8 cellular contexts compared by ENCODE assay signal in the genomic region with DNA sequence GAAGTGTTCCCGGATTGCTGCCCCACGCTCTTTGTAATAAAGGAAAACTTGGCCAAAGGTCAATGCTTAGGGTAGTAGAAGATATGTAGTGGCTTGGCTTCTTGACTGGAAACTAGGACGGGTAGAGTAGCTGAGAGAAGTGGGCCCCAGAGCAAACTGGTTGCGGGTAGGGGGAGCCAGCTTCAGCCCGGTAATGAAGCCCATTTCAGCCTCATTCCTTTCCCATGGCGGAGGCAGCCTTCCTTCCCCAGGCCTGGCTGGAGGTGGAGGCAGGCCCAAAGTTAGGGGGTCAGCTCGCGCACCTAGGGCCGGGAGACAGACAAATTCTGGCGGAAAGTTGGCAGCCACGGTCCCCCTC. TPM values are rescaled to one million over a fixed set of nuclear protein-coding genes. Genes with fewer than 3 reads are reported as not detected.
DNase-seq lines count a peak whose midpoint lies in the region; ATAC-seq, FAIRE-seq and TF ChIP-seq lines count a peak whose summit lies in the region.

No MANE protein-coding gene starts in this region.

- no peak overlapping the region for H3K4ac ChIP-seq in H1 (replicated peaks; ENCODE audit: insufficient read length, low read depth, low read length)

- FAIRE-seq in H1 (lab: Jason Lieb, UNC): no peak

- H2AFZ ChIP-seq in OCI-LY3 (ENCODE audit: low read depth, low read length) (no peak overlapping the region), H1 (ENCODE audit: low read length) (peak overlapping the region; percentile 71)

- H3K27ac ChIP-seq in OCI-LY3 (ENCODE audit: low read length) (no peak overlapping the region), H1 (ENCODE audit: low read depth, low read length) (peak overlapping the region; percentile 46; the same call in 1 of the 2 replicates)

- peak overlapping the region; percentile 83; the same call in 1 of the 2 replicates for H3K18ac ChIP-seq in H1 (ENCODE audit: extremely low read depth, low read length)

- TF ChIP-seq RAD21 in H1 (IDR thresholded peaks at IDR 0.05 in 1 of 2, conservative IDR thresholded peaks at IDR 0.05 in 1 of 2; ENCODE audit: low read depth in 2 of 2, low read length in 2 of 2): no peak

- CTCF ChIA-PET in GM10248 (lab: Yijun Ruan, JAX) (interaction anchor here (1.0 to 1.4 kb wide), 2 partner anchors 12 to 28 kb away, joined by 3 read pairs; no protein-coding TSS in a partner anchor), H1 (lab: Charles Lee; ENCODE audit: partially characterized antibody) (interaction anchor here (1.3 to 1.5 kb wide), 2 partner anchors 64 to 90 kb away, joined by 3 read pairs; no protein-coding TSS in a partner anchor)

- no peak for TF ChIP-seq EP300 in H1 (IDR thresholded peaks at IDR 0.05; ENCODE audit: borderline replicate concordance in 1 of 2, low read depth in 2 of 2, low read length in 2 of 2)

- H3K4me2 ChIP-seq in OCI-LY3 (ENCODE audit: low read length) (0 out of 2 replicates have a peak overlapping the region, but pooled peaks have one; percentile 92), H1 (ENCODE audit: insufficient read depth in 1 of 2, low read depth in 2 of 2, low read length in 2 of 2) (peak overlapping the region; percentile 59 to 76)

- H2BK120ac ChIP-seq in H1 (replicated peaks; ENCODE audit: low read depth, low read length): no peak overlapping the region

- no peak for TF ChIP-seq CTCF in GM10248 (IDR thresholded peaks at IDR 0.05; ENCODE audit: control extremely low read depth, extremely low read depth, low read depth, missing control alignments)
- TF ChIP-seq CTCF in OCI-LY3 (IDR thresholded peaks at IDR 0.05; ENCODE audit: low read depth, low read length): no peak
- no peak for TF ChIP-seq CTCF in H1 (IDR thresholded peaks at IDR 0.05; ENCODE audit: control extremely low read depth in 1 of 3, insufficient read depth in 1 of 3, low read depth in 1 of 3, low read length in 3 of 3)
- no peak for TF ChIP-seq CTCF in mucosa of descending colon (IDR thresholded peaks at IDR 0.05)

- H4K20me1 ChIP-seq in OCI-LY3 (ENCODE audit: insufficient read depth, low read length) (no peaks in the 10 kb centered on the region), H1 (replicated peaks in 1 of 2; ENCODE audit: control insufficient read depth in 1 of 2, insufficient read depth in 2 of 2, low read length in 2 of 2) (no peaks in the 10 kb centered on the region)

- H3K14ac ChIP-seq in H1 (ENCODE audit: insufficient read length): no peak overlapping the region

- WGBS in H1 (ENCODE audit: extremely low coverage in 1 of 2, insufficient coverage in 1 of 2, insufficient read length in 1 of 2, insufficient replicate concordance in 2 of 2, low coverage in 1 of 2, low lambda C conversion rate in 2 of 2, missing lambda C conversion rate in 1 of 2), 2 experiments: 4% methylated on average over 11 of the region's 11 CpGs; no CpG with 5 or more reads in 1 of the 2 experiments

- H3K9ac ChIP-seq in OCI-LY3 (ENCODE audit: low read length) (no peak overlapping the region), H1 (replicated peaks in 1 of 4; ENCODE audit: extremely low read depth in 1 of 4, low read depth in 3 of 4, low read length in 3 of 4) (peak overlapping the region in 3 of 4 experiments; percentile 69 to 80 (median 69); a peak in 6 of 7 replicates)

- intact Hi-C loops in mucosa of descending colon (cut with DNase I, micrococcal nuclease): no loop called here

- ATAC-seq in mucosa of descending colon (peak; percentile 50), GM19395 (IDR thresholded peaks at IDR 0.05; ENCODE audit: unreplicated experiment) (no peak), HG03025 (IDR thresholded peaks at IDR 0.05; ENCODE audit: low FRiP score, unreplicated experiment) (no peak), HG03342 (IDR thresholded peaks at IDR 0.05; ENCODE audit: unreplicated experiment) (no peak)

- H3K79me2 ChIP-seq in OCI-LY3 (ENCODE audit: low read length) (no peaks in the 10 kb centered on the region), H1 (ENCODE audit: control insufficient read depth in 1 of 2, insufficient read depth in 2 of 2, low read length in 2 of 2) (no peaks in the 10 kb centered on the region)

- peak overlapping the region; percentile 94 for H2BK12ac ChIP-seq in H1 (ENCODE audit: low read depth, low read length)

- H3K4me1 ChIP-seq in OCI-LY3 (ENCODE audit: low read length): no peaks in the 10 kb centered on the region
- peaks cover 0 to 3% (median 0%) of the 10 kb centered on the region in 4 experiments; a peak in 1 of 7 replicates for H3K4me1 ChIP-seq in H1 (replicated peaks in 1 of 4; ENCODE audit: control insufficient read depth in 3 of 4, insufficient read depth in 4 of 4, low read length in 3 of 4)
- H3K4me1 ChIP-seq in mucosa of descending colon (ENCODE audit: low read depth): peaks cover 7% of the 10 kb centered on the region

- H4K91ac ChIP-seq in H1 (replicated peaks; ENCODE audit: insufficient read length, low read length): peak overlapping the region; percentile 88

- POLR2A ChIA-PET in GM10248 (lab: Yijun Ruan, JAX) (no interaction called here), H1 (lab: Charles Lee; ENCODE audit: partially characterized antibody) (interaction anchor here (0.6 to 2.2 kb wide), 17 partner anchors 8 to 205 kb away, joined by 3 to 11 read pairs (median 4); partner anchors contain the start of genes DNAJB4, FUBP1, MIGA1 and ZZZ3)

- H2BK20ac ChIP-seq in H1 (ENCODE audit: low read length): peak overlapping the region; percentile 48; the same call in 1 of the 2 replicates

- no peak overlapping the region for H2AK5ac ChIP-seq in H1 (ENCODE audit: low read depth, low read length)

- no peaks in the 10 kb centered on the region for H3K79me1 ChIP-seq in H1 (ENCODE audit: low read depth, low read length)

- H3K23me2 ChIP-seq in H1 (ENCODE audit: low read depth, low read length): peaks cover 5% of the 10 kb centered on the region

- no peak overlapping the region for H3K4me3 ChIP-seq in OCI-LY3 (ENCODE audit: low read length)
- peak overlapping the region; percentile 70 to 93 (median 90) for H3K4me3 ChIP-seq in H1 (ENCODE audit: extremely low read depth in 1 of 4, insufficient read depth in 2 of 4, low read depth in 3 of 4, low read length in 4 of 4)
- H3K4me3 ChIP-seq in mucosa of descending colon: no peak overlapping the region

- H3K36me3 ChIP-seq in OCI-LY3 (replicated peaks; ENCODE audit: low read depth, low read length) (no peaks in the 10 kb centered on the region), H1 (ENCODE audit: control insufficient read depth in 2 of 4, insufficient read depth in 4 of 4, low read length in 3 of 4) (no peaks in the 10 kb centered on the region), mucosa of descending colon (ENCODE audit: low read depth) (no peaks in the 10 kb centered on the region)

- H3K27me3 ChIP-seq in OCI-LY3 (ENCODE audit: low read depth, low read length) (no peaks in the 10 kb centered on the region), H1 (replicated peaks in 1 of 4; ENCODE audit: control insufficient read depth in 3 of 4, extremely low read depth in 1 of 4, insufficient read depth in 3 of 4, low read length in 3 of 4) (no peaks in the 10 kb centered on the region)

- H4K8ac ChIP-seq in H1 (ENCODE audit: extremely low read depth, insufficient read depth, low read length): peak overlapping the region; percentile 97

- no peak overlapping the region for H3K23ac ChIP-seq in H1 (ENCODE audit: insufficient read length)

- H4K5ac ChIP-seq in H1 (ENCODE audit: insufficient read length, low read depth, low read length): peak overlapping the region; percentile 45

- peak overlapping the region; percentile 82; the same call in 1 of the 2 replicates for H2BK5ac ChIP-seq in H1 (ENCODE audit: low read depth, low read length)

- DNase-seq in GM10248 (ENCODE audit: extremely low spot score) (peak; percentile 18), H1 (ENCODE audit: low read depth in 1 of 2, low spot score in 2 of 2) (no peak), mucosa of descending colon (no peak), RPMI8226 (no peak)

- TF ChIP-seq POLR2A in H1 (IDR thresholded peaks at IDR 0.05; ENCODE audit: control extremely low read depth in 1 of 2, low read depth in 2 of 2, low read length in 2 of 2): no peak

- no peak overlapping the region for H2BK15ac ChIP-seq in H1 (ENCODE audit: low read length)

- H3K56ac ChIP-seq in H1 (replicated peaks; ENCODE audit: insufficient read length, low read depth, low read length): peak overlapping the region; percentile 89

- no peaks in the 10 kb centered on the region for H3K9me3 ChIP-seq in OCI-LY3 (ENCODE audit: insufficient read depth, low read length)
- H3K9me3 ChIP-seq in H1 (ENCODE audit: insufficient read depth in 2 of 2, low read depth in 1 of 2, low read length in 1 of 2): no peaks in the 10 kb centered on the region
- no peaks in the 10 kb centered on the region for H3K9me3 ChIP-seq in mucosa of descending colon

RNA-seq across cellular contexts. Expression of gene NEXN, which starts 0.4 kb away (rescaled TPM):
- 2.6 and 2.9 TPM in 2 replicates for total RNA-seq in H1 (2021; fragmentation: NEBNext Ultra II Directional; extraction: Animal tissue kit (Norgen Biotek cat#: 25700))
- 0.17 and 0.20 TPM in 2 replicates for polyA plus RNA-seq in H1 (2011; rRNA removed)
- 0.56 TPM for polyA plus RNA-seq in H1 (2011; cell fraction: cytosol; rRNA removed)
- 0.91 TPM for polyA plus RNA-seq in H1 (2011; cell fraction: nucleus; rRNA removed)
- 2.9 to 5.6 TPM (median 3.1 TPM) in 4 replicates for polyA plus RNA-seq in H1 (2012, experiment 1 of 2)
- polyA plus RNA-seq in H1 (2012, experiment 2 of 2): 0.37 TPM
- polyA plus RNA-seq in H1 (2013, experiment 1 of 2): 10.6 TPM
- polyA plus RNA-seq in H1 (2013, experiment 2 of 2): 10.6 TPM
- polyA minus RNA-seq in H1 (2011; rRNA and poly(A)+ RNA removed): 0.15 and 0.22 TPM in 2 replicates
- 0.73 TPM for polyA minus RNA-seq in H1 (2011; cell fraction: cytosol; rRNA and poly(A)+ RNA removed)
- polyA minus RNA-seq in H1 (2011; cell fraction: nucleus; rRNA and poly(A)+ RNA removed): 2.2 TPM
- 10 to 100 TPM in 1 of 3 donors, 1 to 10 TPM in 2; 2.1 to 49.2 (median 7.2) TPM for total RNA-seq in mucosa of descending colon

Comparison
In these comparisons a context has a peak if more than half of its experiments do, and no peak if none do; other contexts are left out.
1. H3K4me3 ChIP-seq: peak in H1 (4 of 4); none in OCI-LY3 (single experiment) and mucosa of descending colon (single experiment).